Comparison of ENCODE assay signal across 1 cellular context in the genomic region with DNA sequence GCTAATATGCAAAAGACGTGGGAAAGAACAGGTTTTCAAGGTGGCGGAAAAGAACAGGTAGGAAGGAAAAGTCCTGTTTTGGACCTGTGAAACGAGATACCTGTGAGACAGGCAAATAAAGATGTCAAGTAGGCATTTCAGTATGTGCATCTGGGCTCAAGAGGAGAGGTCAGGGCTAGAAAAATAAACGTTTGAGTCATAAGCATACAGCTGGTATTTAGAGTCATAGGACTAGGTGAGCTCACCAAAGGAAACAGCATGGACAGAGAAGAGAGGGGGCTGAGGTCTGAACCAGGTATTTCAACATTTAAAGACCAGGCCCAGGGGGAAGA.
TF ChIP-seq lines count a peak whose summit lies in the region.

No MANE protein-coding gene starts in this region.

TF ChIP-seq in K562, 482 proteins besides CTCF, POLR2A, EP300 and RAD21 (continued from another document):
- TF ChIP-seq FOXP4 (CRISPR knock-in tag; IDR thresholded peaks at IDR 0.05; ENCODE audit: borderline replicate concordance) (no peak), EP400 (IDR thresholded peaks at IDR 0.05) (no peak), BRCA1 (IDR thresholded peaks at IDR 0.05) (no peak), BRCA1 (CRISPR knock-in tag; IDR thresholded peaks at IDR 0.05) (no peak), ZNF274 (IDR thresholded peaks at IDR 0.05; ENCODE audit: borderline replicate concordance, low read depth, low read length) (no peak), ZBTB17 (CRISPR knock-in tag; IDR thresholded peaks at IDR 0.05) (no peak), TFAM (CRISPR knock-in tag; conservative IDR thresholded peaks at IDR 0.05) (no peak), POLR3A (IDR thresholded peaks at IDR 0.05; ENCODE audit: borderline replicate concordance, extremely low read depth, insufficient read depth, insufficient read length) (no peak), ZBTB34 (CRISPR knock-in tag; IDR thresholded peaks at IDR 0.05) (no peak), ZNF316 (IDR thresholded peaks at IDR 0.05) (0 out of 2 replicates have a peak, but pooled peaks have one; percentile 12), PHF20 (IDR thresholded peaks at IDR 0.05; ENCODE audit: partially characterized antibody) (peak; percentile 13), HDGF (IDR thresholded peaks at IDR 0.05) (peak; percentile 2; the same call in 1 of the 2 replicates), ZNF507 (tag; conservative IDR thresholded peaks at IDR 0.05) (no peak)
- TF ChIP-seq, protein P1, sequence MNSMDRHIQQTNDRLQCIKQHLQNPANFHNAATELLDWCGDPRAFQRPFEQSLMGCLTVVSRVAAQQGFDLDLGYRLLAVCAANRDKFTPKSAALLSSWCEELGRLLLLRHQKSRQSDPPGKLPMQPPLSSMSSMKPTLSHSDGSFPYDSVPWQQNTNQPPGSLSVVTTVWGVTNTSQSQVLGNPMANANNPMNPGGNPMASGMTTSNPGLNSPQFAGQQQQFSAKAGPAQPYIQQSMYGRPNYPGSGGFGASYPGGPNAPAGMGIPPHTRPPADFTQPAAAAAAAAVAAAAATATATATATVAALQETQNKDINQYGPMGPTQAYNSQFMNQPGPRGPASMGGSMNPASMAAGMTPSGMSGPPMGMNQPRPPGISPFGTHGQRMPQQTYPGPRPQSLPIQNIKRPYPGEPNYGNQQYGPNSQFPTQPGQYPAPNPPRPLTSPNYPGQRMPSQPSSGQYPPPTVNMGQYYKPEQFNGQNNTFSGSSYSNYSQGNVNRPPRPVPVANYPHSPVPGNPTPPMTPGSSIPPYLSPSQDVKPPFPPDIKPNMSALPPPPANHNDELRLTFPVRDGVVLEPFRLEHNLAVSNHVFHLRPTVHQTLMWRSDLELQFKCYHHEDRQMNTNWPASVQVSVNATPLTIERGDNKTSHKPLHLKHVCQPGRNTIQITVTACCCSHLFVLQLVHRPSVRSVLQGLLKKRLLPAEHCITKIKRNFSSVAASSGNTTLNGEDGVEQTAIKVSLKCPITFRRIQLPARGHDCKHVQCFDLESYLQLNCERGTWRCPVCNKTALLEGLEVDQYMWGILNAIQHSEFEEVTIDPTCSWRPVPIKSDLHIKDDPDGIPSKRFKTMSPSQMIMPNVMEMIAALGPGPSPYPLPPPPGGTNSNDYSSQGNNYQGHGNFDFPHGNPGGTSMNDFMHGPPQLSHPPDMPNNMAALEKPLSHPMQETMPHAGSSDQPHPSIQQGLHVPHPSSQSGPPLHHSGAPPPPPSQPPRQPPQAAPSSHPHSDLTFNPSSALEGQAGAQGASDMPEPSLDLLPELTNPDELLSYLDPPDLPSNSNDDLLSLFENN (IDR thresholded peaks at IDR 0.05; ENCODE audit: low read depth in 2 of 2, low read length in 2 of 2), result no peak
TF ChIP-seq in K562: peak in this region for 8.
